Comparison of ENCODE assay signal across 10 cellular contexts in genomic region chr1:115337276-115337632, GRCh38. TPM values are rescaled to one million over a fixed set of nuclear protein-coding genes. Genes with fewer than 3 reads are reported as not detected.
DNase-seq lines count a peak whose midpoint lies in the region; ATAC-seq, FAIRE-seq and TF ChIP-seq lines count a peak whose summit lies in the region.
"Had no signal": no experiment of that assay in that cellular context is flagged by ENCODE, and none has a peak within 500 bp of the region (broad histone marks: within the 10 kb centered on the region; RNA-seq: fewer than 3 reads in every experiment).

No MANE protein-coding gene starts in this region.

- H3K27ac ChIP-seq in WERI-Rb-1 (no peak overlapping the region; the same call in 1 of the 2 replicates), left ventricle myocardium inferior (replicated peaks) (peak overlapping the region; percentile 88)

- no peak for ATAC-seq in activated CD4-positive, alpha-beta T cell treated with anti-CD3 and anti-CD28 coated beads for 36 hours
- ATAC-seq in GM18519 (IDR thresholded peaks at IDR 0.05; ENCODE audit: low FRiP score, unreplicated experiment) (no peak), GM21528 (IDR thresholded peaks at IDR 0.05; ENCODE audit: low FRiP score, unreplicated experiment) (no peak)

- no peak overlapping the region for H3K27ac Mint-ChIP-seq in progenitor cell of endocrine pancreas
- H3K27ac Mint-ChIP-seq in activated CD4-positive, alpha-beta T cell treated with anti-CD3 and anti-CD28 coated beads for 36 hours = no peak overlapping the region
- H3K27ac Mint-ChIP-seq: activated naive CD8-positive, alpha-beta T cell treated with anti-CD3 and anti-CD28 coated beads for 36 hours had no signal

- DNase-seq in D721Med (ENCODE audit: insufficient read length, low spot score) = peak; percentile 31
- DNase-seq in WERI-Rb-1 = peak; percentile 24
- DNase-seq in left ventricle myocardium inferior = no peak
- peak; percentile 21 for DNase-seq in progenitor cell of endocrine pancreas (ENCODE audit: low spot score, unreplicated experiment)
- no peak for DNase-seq in activated CD4-positive, alpha-beta T cell treated with anti-CD3 and anti-CD28 coated beads for 36 hours
- no peak for DNase-seq in MV-4-11 (lab: John Stamatoyannopoulos, UW)
- DNase-seq: activated naive CD8-positive, alpha-beta T cell treated with anti-CD3 and anti-CD28 coated beads for 36 hours had no signal

- POLR2A ChIA-PET in activated CD4-positive, alpha-beta T cell treated with anti-CD3 and anti-CD28 coated beads for 36 hours (lab: Charles Lee) = no interaction called here

- H3K27me3 Mint-ChIP-seq in progenitor cell of endocrine pancreas = peaks cover 12% of the 10 kb centered on the region
- peaks cover 42% of the 10 kb centered on the region for H3K27me3 Mint-ChIP-seq in activated CD4-positive, alpha-beta T cell treated with anti-CD3 and anti-CD28 coated beads for 36 hours

- H3K4me1 Mint-ChIP-seq in progenitor cell of endocrine pancreas (ENCODE audit: low read depth) = peaks cover 66% of the 10 kb centered on the region
- no peaks in the 10 kb centered on the region for H3K4me1 Mint-ChIP-seq in activated CD4-positive, alpha-beta T cell treated with anti-CD3 and anti-CD28 coated beads for 36 hours

- H3K27me3 ChIP-seq in WERI-Rb-1 (ENCODE audit: insufficient read depth, low read depth, severe bottlenecking) (peaks cover 3% of the 10 kb centered on the region), left ventricle myocardium inferior (ENCODE audit: low read depth) (peaks cover 17% of the 10 kb centered on the region)

- peak overlapping the region; percentile 83 for H3K4me3 Mint-ChIP-seq in progenitor cell of endocrine pancreas (ENCODE audit: low read depth)
- H3K4me3 Mint-ChIP-seq in activated CD4-positive, alpha-beta T cell treated with anti-CD3 and anti-CD28 coated beads for 36 hours = no peak overlapping the region
- H3K4me3 Mint-ChIP-seq: activated naive CD8-positive, alpha-beta T cell treated with anti-CD3 and anti-CD28 coated beads for 36 hours had no signal

- H3K9me3 ChIP-seq in WERI-Rb-1 (ENCODE audit: severe bottlenecking) = no peaks in the 10 kb centered on the region
- no peaks in the 10 kb centered on the region for H3K9me3 ChIP-seq in left ventricle myocardium inferior (replicated peaks)

- TF ChIP-seq CTCF in D721Med (IDR thresholded peaks at IDR 0.05; ENCODE audit: insufficient read depth, missing control alignments) = no peak
- no peak for TF ChIP-seq CTCF in WERI-Rb-1 (IDR thresholded peaks at IDR 0.05; ENCODE audit: low read depth, low read length)
- TF ChIP-seq CTCF in left ventricle myocardium inferior (IDR thresholded peaks at IDR 0.05; ENCODE audit: borderline replicate concordance) = no peak
- TF ChIP-seq CTCF in progenitor cell of endocrine pancreas (IDR thresholded peaks at IDR 0.05; ENCODE audit: unreplicated experiment) = no peak

- CTCF ChIA-PET in activated CD4-positive, alpha-beta T cell treated with anti-CD3 and anti-CD28 coated beads for 36 hours (lab: Charles Lee) = no interaction called here

- peak overlapping the region; percentile 56 for H3K4me3 ChIP-seq in WERI-Rb-1 (ENCODE audit: low read depth, low read length)
- H3K4me3 ChIP-seq in left ventricle myocardium inferior = peak overlapping the region; percentile 81

- H3K36me3 ChIP-seq in WERI-Rb-1 (no peaks in the 10 kb centered on the region), left ventricle myocardium inferior (no peaks in the 10 kb centered on the region)

- H3K36me3 Mint-ChIP-seq in progenitor cell of endocrine pancreas (ENCODE audit: insufficient read depth) = no peaks in the 10 kb centered on the region
- no peaks in the 10 kb centered on the region for H3K36me3 Mint-ChIP-seq in activated CD4-positive, alpha-beta T cell treated with anti-CD3 and anti-CD28 coated beads for 36 hours (ENCODE audit: low read depth)
- H3K36me3 Mint-ChIP-seq: activated naive CD8-positive, alpha-beta T cell treated with anti-CD3 and anti-CD28 coated beads for 36 hours had no signal

- no peak for FAIRE-seq in D721Med (lab: Jason Lieb, UNC)
- FAIRE-seq: TTC549 had no signal

- H3K9me3 Mint-ChIP-seq in progenitor cell of endocrine pancreas (ENCODE audit: low read depth) = no peaks in the 10 kb centered on the region
- H3K9me3 Mint-ChIP-seq in activated CD4-positive, alpha-beta T cell treated with anti-CD3 and anti-CD28 coated beads for 36 hours (ENCODE audit: low read depth) = no peaks in the 10 kb centered on the region
- H3K9me3 Mint-ChIP-seq: activated naive CD8-positive, alpha-beta T cell treated with anti-CD3 and anti-CD28 coated beads for 36 hours had no signal

- intact Hi-C loops in left ventricle myocardium inferior (cut with micrococcal nuclease) = no loop called here
- intact Hi-C loops in activated CD4-positive, alpha-beta T cell treated with anti-CD3 and anti-CD28 coated beads for 36 hours (cut with DNase I, micrococcal nuclease) = no loop called here

- peaks cover 73% of the 10 kb centered on the region for H3K4me1 ChIP-seq in left ventricle myocardium inferior

RNA-seq across cellular contexts. Expression of gene NGF, which starts 0.8 kb away (rescaled TPM):
- total RNA-seq in left ventricle myocardium inferior (5.3 TPM), progenitor cell of endocrine pancreas (1.8 and 2.2 TPM in 2 replicates)
- total RNA-seq in activated CD4-positive, alpha-beta T cell treated with anti-CD3 and anti-CD28 coated beads for 36 hours = not detected
- total RNA-seq: activated naive CD8-positive, alpha-beta T cell treated with anti-CD3 and anti-CD28 coated beads for 36 hours had no signal

Comparison
In these comparisons a context has a peak if more than half of its experiments do, and no peak if none do; other contexts are left out.
1. DNase-seq: peak in D721Med (single experiment), WERI-Rb-1 (single experiment) and progenitor cell of endocrine pancreas (single experiment); none in left ventricle myocardium inferior (single experiment), activated CD4-positive, alpha-beta T cell treated with anti-CD3 and anti-CD28 coated beads for 36 hours (single experiment) and MV-4-11 (single experiment).